29 cellular contexts compared by ENCODE assay signal in genomic region chr13:35309711-35310110, GRCh38.
DNase-seq lines count a peak whose midpoint lies in the region; TF ChIP-seq lines count a peak whose summit lies in the region.
"Had no signal": no experiment of that assay in that cellular context is flagged by ENCODE, and none has a peak within 500 bp of the region (broad histone marks: within the 10 kb centered on the region; RNA-seq: fewer than 3 reads in every experiment).

No MANE protein-coding gene starts in this region.

- no peaks in the 10 kb centered on the region for H3K27me3 ChIP-seq in right atrium auricular region
- H3K27me3 ChIP-seq: gastroesophageal sphincter, hepatocyte, MG63, sigmoid colon, upper lobe of left lung had no signal

- POLR2A ChIA-PET in HEK293T (lab: Yijun Ruan, JAX) = no interaction called here

- CTCF ChIA-PET in HEK293T (lab: Yijun Ruan, JAX) = no interaction called here

- H3K27ac ChIP-seq in right atrium auricular region = no peak overlapping the region
- H3K27ac ChIP-seq: A549, gastroesophageal sphincter, hepatocyte, psoas muscle, sigmoid colon, upper lobe of left lung had no signal

- no peak overlapping the region for H3K4me3 ChIP-seq in right atrium auricular region
- H3K4me3 ChIP-seq: A549, gastroesophageal sphincter, HAP-1, hepatocyte, MG63, psoas muscle, sigmoid colon, upper lobe of left lung had no signal

- DNase-seq in Ammon's horn (ENCODE audit: low spot score) = peak; percentile 57
- peak; percentile 66 for DNase-seq in NCI-H2171 (lab: John Stamatoyannopoulos, UW)
- peak; percentile 19 for DNase-seq in OCI-M2 (lab: John Stamatoyannopoulos, UW; ENCODE audit: unreplicated experiment)
- DNase-seq in inferior parietal cortex (ENCODE audit: extremely low spot score) = peak; percentile 33
- no peak for DNase-seq in HEK293T (ENCODE audit: extremely low spot score)
- DNase-seq in activated CD4-positive, CD25-positive, alpha-beta regulatory T cell treated with anti-CD3 and anti-CD28 coated beads, Interleukin-2, amount 50 U/mL, for 72 hours = no peak
- no peak for DNase-seq in RKO (ENCODE audit: low spot score)
- no peak for DNase-seq in right atrium auricular region (ENCODE audit: low spot score)
- DNase-seq: activated CD4-positive, alpha-beta T cell treated with anti-CD3 and anti-CD28 coated beads for 4 hours; activated CD8-positive, alpha-beta T cell treated with anti-CD3 and anti-CD28 coated beads, Interleukin-2, amount 10 ng/mL, durations not matched to agents 7 days and 5 days; amniotic stem cell; CD4-positive, alpha-beta memory T cell; DMS153; KG1; left cardiac atrium; MG63; naive thymus-derived CD8-positive, alpha-beta T cell; NCI-H1417 treated with DMSO at 0.1 percent for 48 hours; NCI-H2081 treated with DMSO at 0.1 percent for 48 hours; NCI-H510A; nucleus accumbens; psoas muscle; SHP77 treated with DMSO at 0.1 percent for 48 hours; sigmoid colon; upper lobe of left lung had no signal

- H3K36me3 ChIP-seq in right atrium auricular region = no peaks in the 10 kb centered on the region
- H3K36me3 ChIP-seq: gastroesophageal sphincter, HAP-1, MG63, upper lobe of left lung had no signal

- TF ChIP-seq CTCF in right atrium auricular region (IDR thresholded peaks at IDR 0.05) = no peak

- no peaks in the 10 kb centered on the region for H3K9me3 ChIP-seq in right atrium auricular region
- H3K9me3 ChIP-seq: A549, gastroesophageal sphincter, HAP-1, MG63, psoas muscle, sigmoid colon, upper lobe of left lung had no signal

- H3K4me1 ChIP-seq in right atrium auricular region = no peaks in the 10 kb centered on the region
- H3K4me1 ChIP-seq: A549, gastroesophageal sphincter, HAP-1, psoas muscle, sigmoid colon, upper lobe of left lung had no signal

TF ChIP-seq in HEK293T, 16 proteins besides CTCF, POLR2A, EP300 and RAD21:
- TF ChIP-seq LEF1 (IDR thresholded peaks at IDR 0.05; ENCODE audit: borderline replicate concordance) (no peak), L3MBTL2 (conservative IDR thresholded peaks at IDR 0.05) (no peak), ZNF384 (IDR thresholded peaks at IDR 0.05) (no peak), FOXM1 (IDR thresholded peaks at IDR 0.05; ENCODE audit: borderline replicate concordance) (no peak), SP1 (IDR thresholded peaks at IDR 0.05) (no peak), FOXA1 (IDR thresholded peaks at IDR 0.05) (no peak)

Comparison
In these comparisons a context has a peak if more than half of its experiments do, and no peak if none do; other contexts are left out.
1. DNase-seq: peak in Ammon's horn (single experiment), NCI-H2171 (single experiment), OCI-M2 (single experiment) and inferior parietal cortex (single experiment); none in HEK293T (single experiment), activated CD4-positive, CD25-positive, alpha-beta regulatory T cell treated with anti-CD3 and anti-CD28 coated beads, Interleukin-2, amount 50 U/mL, for 72 hours (single experiment), RKO (single experiment) and right atrium auricular region (single experiment).